Comparison of ENCODE assay signal across 10 cellular contexts in the genomic region with DNA sequence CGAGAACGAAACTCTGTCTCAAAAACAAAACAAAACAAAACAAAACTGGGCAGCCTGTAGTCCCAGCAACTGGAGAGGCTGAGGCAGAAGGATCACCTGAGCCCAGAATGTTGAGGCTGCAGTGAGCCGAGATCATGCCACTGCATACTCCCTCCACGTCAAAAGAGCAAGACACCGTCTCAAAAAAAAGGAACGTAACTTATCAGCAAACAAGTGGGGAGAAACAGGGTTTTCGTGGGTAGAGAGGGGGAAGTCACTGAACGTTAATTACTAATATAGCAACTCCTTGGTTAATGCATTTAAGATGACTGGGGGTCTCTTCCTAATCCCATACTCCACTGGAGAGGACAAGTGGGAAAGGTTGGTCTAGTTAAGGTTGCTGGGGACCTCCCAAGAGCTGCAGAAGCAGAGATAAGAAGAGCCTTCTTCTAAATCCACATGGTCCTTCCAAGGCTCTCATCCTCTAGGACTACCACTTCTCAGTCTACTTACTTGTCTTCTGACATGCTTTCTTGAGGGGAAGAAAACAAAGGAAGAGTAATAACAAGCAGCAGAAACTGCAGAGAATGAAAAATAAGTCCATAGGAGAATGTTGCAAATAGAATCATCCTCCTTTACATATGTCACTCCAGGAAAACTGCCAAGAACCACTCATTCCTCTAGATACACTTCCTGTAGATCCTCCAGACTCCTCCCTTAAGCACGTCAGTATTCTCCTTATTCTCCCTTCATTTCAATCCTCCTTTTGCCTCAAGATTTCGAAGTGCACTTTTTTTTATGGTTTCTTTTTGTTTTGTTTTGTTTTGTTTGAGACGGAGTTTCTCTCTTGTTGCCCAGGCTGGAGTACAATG. TPM values are rescaled to one million over a fixed set of nuclear protein-coding genes. Genes with fewer than 3 reads are reported as not detected.
A peak's percentile ranks its signal among the peaks of the same experiment; 100 is the strongest.
DNase-seq lines count a peak whose midpoint lies in the region; ATAC-seq and TF ChIP-seq lines count a peak whose summit lies in the region.
"Had no signal": no experiment of that assay in that cellular context is flagged by ENCODE, and none has a peak within 500 bp of the region (broad histone marks: within the 10 kb centered on the region; RNA-seq: fewer than 3 reads in every experiment).

No MANE protein-coding gene starts in this region.

- no peaks in the 10 kb centered on the region for H3K27me3 ChIP-seq in right atrium auricular region
- H3K27me3 ChIP-seq: esophagus muscularis mucosa had no signal

- H3K4me3 ChIP-seq in astrocyte of the cerebellum (ENCODE audit: low read depth, low read length) = no peak overlapping the region
- H3K4me3 ChIP-seq in right atrium auricular region = no peak overlapping the region
- H3K4me3 ChIP-seq: esophagus muscularis mucosa had no signal

- peak overlapping the region in 5 of 8 donors; percentile 46 to 70 (median 57) for H3K4me3 Mint-ChIP-seq in naive B cell

- H3K4me1 Mint-ChIP-seq in naive B cell = peaks cover 27 to 68% (median 46%) of the 10 kb centered on the region in 3 donors

- no peaks in the 10 kb centered on the region for H3K27me3 Mint-ChIP-seq in naive B cell

- peak overlapping the region in 5 of 6 donors; percentile 9 to 90 (median 72) for H3K27ac Mint-ChIP-seq in naive B cell
- H3K27ac Mint-ChIP-seq: activated T-cell treated with anti-CD3 and anti-CD28 coated beads, Interleukin-2, amount 50 U/mL, for 72 hours had no signal

- TF ChIP-seq CTCF in astrocyte of the cerebellum (IDR thresholded peaks at IDR 0.05; ENCODE audit: low read depth, low read length, missing control alignments) = no peak
- no peak for TF ChIP-seq CTCF in right atrium auricular region (IDR thresholded peaks at IDR 0.05)

- peak; percentile 91 for DNase-seq in EL
- DNase-seq in M059J (ENCODE audit: low read depth) = peak; percentile 66
- DNase-seq in astrocyte of the cerebellum (ENCODE audit: low read depth) = peak; percentile 61
- DNase-seq in naive B cell = peak; percentile 7
- DNase-seq in NCI-H1092 treated with DMSO at 0.1 percent for 48 hours (lab: John Stamatoyannopoulos, UW) = no peak
- no peak for DNase-seq in right atrium auricular region (ENCODE audit: low spot score)
- DNase-seq: activated T-cell treated with anti-CD3 and anti-CD28 coated beads, Interleukin-2, amount 50 U/mL, for 72 hours had no signal

- H3K27ac ChIP-seq in right atrium auricular region = no peak overlapping the region
- H3K27ac ChIP-seq: esophagus muscularis mucosa had no signal

- H3K9me3 Mint-ChIP-seq in naive B cell = no peaks in the 10 kb centered on the region
- H3K9me3 Mint-ChIP-seq: activated T-cell treated with anti-CD3 and anti-CD28 coated beads, Interleukin-2, amount 50 U/mL, for 72 hours had no signal

- H3K9me3 ChIP-seq in right atrium auricular region = no peaks in the 10 kb centered on the region
- H3K9me3 ChIP-seq: esophagus muscularis mucosa had no signal

- peaks cover 0 to 10% of the 10 kb centered on the region in 2 donors for H3K4me1 ChIP-seq in right atrium auricular region

- in situ Hi-C loops in astrocyte of the cerebellum (cut with HindIII; ENCODE audit: low sequenced_read_pairs) = no loop called here

- H3K36me3 Mint-ChIP-seq in naive B cell = no peaks in the 10 kb centered on the region

- ATAC-seq in naive B cell (ENCODE audit: low read depth in 2 of 2) = peak; percentile 53 to 65
- ATAC-seq in GM21619 (IDR thresholded peaks at IDR 0.05; ENCODE audit: unreplicated experiment) = no peak
- no peak for ATAC-seq in GM21576 (IDR thresholded peaks at IDR 0.05; ENCODE audit: unreplicated experiment)

- H3K36me3 ChIP-seq in right atrium auricular region = no peaks in the 10 kb centered on the region
- H3K36me3 ChIP-seq: esophagus muscularis mucosa had no signal

RNA-seq across cellular contexts. Expression of a gene that starts 5.8 kb away (rescaled TPM):
- 15.2 and 21.8 TPM in 2 replicates for total RNA-seq in M059J (2014; rRNA removed; shearing (Covaris generic))
- polyA plus RNA-seq in naive B cell (ENCODE audit: low read depth in 6 of 6) = 10 to 100 TPM; 52.0 to 87.2 (median 65.7) TPM
- 10 to 100 TPM; 24.6 to 31.9 TPM for total RNA-seq in right atrium auricular region

RNA-seq across cellular contexts. Expression of a gene that starts 38.2 kb away (rescaled TPM):
- 7.2 and 14.1 TPM in 2 replicates for total RNA-seq in M059J (2014; rRNA removed; shearing (Covaris generic))
- 10 to 100 TPM; 13.2 to 23.8 (median 20.1) TPM for polyA plus RNA-seq in naive B cell (ENCODE audit: low read depth in 6 of 6)
- 10 to 100 TPM; 14.0 to 15.6 TPM for total RNA-seq in right atrium auricular region

Comparison
In these comparisons a context has a peak if more than half of its experiments do, and no peak if none do; other contexts are left out.
1. DNase-seq: peak in EL (single experiment), M059J (single experiment), astrocyte of the cerebellum (single experiment) and naive B cell (single experiment); none in NCI-H1092 treated with DMSO at 0.1 percent for 48 hours (single experiment) and right atrium auricular region (single experiment).
2. ATAC-seq: peak in naive B cell (2 of 2); none in GM21619 (single experiment) and GM21576 (single experiment).